1 cellular context compared by ENCODE assay signal in the genomic region with DNA sequence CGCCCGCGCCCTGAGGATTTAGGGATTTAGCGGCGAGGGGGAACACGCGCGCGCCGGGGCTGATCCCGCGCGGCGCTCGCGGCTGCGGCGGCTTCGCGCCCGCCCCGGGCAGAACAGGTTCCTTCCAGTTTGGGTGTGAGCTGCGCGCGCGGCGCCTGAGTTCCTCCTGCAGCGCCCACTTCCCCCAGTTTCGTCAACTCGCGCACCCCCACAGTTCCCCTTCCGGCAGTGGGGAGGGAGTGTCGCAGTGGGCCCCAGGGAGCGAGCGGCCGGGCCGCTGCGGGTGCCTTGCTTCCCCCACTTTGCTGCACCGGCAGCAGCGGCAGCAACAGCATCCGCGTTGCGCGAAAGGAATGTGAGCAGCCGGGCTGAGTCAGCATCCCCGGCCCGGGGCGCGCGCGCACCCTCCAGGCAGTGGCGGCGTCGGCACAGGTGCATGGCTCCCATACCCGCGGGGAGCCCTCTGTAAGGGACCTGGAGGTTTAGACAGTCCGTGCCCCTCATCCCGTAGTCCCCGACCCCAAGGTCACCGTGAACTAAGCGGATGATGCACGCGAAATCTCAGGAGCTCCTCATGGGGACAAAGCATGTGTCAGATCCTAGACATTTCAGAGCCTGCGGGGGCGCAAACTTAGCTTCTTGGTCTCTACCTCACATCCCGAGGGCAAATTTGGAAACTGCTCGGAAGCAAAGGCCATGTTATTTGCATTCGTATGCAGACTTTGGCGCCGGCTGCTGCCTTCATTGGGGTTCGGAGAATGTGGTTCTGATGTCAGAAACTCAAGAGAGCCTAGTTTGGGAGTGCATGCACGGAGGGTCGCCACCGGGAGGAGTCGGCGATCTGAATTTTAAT.
TF ChIP-seq lines count a peak whose summit lies in the region.

No MANE protein-coding gene starts in this region.

TF ChIP-seq in GM12878, 131 proteins besides CTCF, POLR2A, EP300 and RAD21 (continued from another document):
- TF ChIP-seq, protein P1, sequence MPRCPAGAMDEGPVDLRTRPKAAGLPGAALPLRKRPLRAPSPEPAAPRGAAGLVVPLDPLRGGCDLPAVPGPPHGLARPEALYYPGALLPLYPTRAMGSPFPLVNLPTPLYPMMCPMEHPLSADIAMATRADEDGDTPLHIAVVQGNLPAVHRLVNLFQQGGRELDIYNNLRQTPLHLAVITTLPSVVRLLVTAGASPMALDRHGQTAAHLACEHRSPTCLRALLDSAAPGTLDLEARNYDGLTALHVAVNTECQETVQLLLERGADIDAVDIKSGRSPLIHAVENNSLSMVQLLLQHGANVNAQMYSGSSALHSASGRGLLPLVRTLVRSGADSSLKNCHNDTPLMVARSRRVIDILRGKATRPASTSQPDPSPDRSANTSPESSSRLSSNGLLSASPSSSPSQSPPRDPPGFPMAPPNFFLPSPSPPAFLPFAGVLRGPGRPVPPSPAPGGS (IDR thresholded peaks at IDR 0.05; ENCODE audit: borderline replicate concordance, insufficient read depth, low read depth, low read length, poor library complexity, severe bottlenecking), result no peak
- TF ChIP-seq NFYA (IDR thresholded peaks at IDR 0.05; ENCODE audit: borderline replicate concordance, low read depth, low read length) (no peak), NKRF (conservative IDR thresholded peaks at IDR 0.05) (no peak), IKZF1 (conservative IDR thresholded peaks at IDR 0.05) (peak; percentile 88), IRF3 (IDR thresholded peaks at IDR 0.05) (no peak), POLR2AphosphoS2 (IDR thresholded peaks at IDR 0.05; ENCODE audit: low read depth, low read length) (no peak), STAT1 (conservative IDR thresholded peaks at IDR 0.05) (no peak), ZNF217 (IDR thresholded peaks at IDR 0.05) (no peak), SMC3 (IDR thresholded peaks at IDR 0.05; ENCODE audit: borderline replicate concordance, low read length) (peak; percentile 23; the same call in 1 of the 2 replicates), PKNOX1 (IDR thresholded peaks at IDR 0.05) (no peak), ZNF274 (IDR thresholded peaks at IDR 0.05; ENCODE audit: insufficient read depth, insufficient read length) (no peak), RFX5 (IDR thresholded peaks at IDR 0.05; ENCODE audit: low read depth, low read length) (no peak), POU2F2 (IDR thresholded peaks at IDR 0.05; ENCODE audit: borderline replicate concordance, low read depth, low read length) (peak; percentile 51), ZBED1 (IDR thresholded peaks at IDR 0.05; ENCODE audit: borderline replicate concordance) (no peak), RELB (IDR thresholded peaks at IDR 0.05; ENCODE audit: low read depth) (no peak), NR2C1 (IDR thresholded peaks at IDR 0.05) (no peak), SPI1 (IDR thresholded peaks at IDR 0.05; ENCODE audit: borderline replicate concordance, insufficient read depth, low read depth, low read length) (peak; percentile 79)
- TF ChIP-seq, protein P2, sequence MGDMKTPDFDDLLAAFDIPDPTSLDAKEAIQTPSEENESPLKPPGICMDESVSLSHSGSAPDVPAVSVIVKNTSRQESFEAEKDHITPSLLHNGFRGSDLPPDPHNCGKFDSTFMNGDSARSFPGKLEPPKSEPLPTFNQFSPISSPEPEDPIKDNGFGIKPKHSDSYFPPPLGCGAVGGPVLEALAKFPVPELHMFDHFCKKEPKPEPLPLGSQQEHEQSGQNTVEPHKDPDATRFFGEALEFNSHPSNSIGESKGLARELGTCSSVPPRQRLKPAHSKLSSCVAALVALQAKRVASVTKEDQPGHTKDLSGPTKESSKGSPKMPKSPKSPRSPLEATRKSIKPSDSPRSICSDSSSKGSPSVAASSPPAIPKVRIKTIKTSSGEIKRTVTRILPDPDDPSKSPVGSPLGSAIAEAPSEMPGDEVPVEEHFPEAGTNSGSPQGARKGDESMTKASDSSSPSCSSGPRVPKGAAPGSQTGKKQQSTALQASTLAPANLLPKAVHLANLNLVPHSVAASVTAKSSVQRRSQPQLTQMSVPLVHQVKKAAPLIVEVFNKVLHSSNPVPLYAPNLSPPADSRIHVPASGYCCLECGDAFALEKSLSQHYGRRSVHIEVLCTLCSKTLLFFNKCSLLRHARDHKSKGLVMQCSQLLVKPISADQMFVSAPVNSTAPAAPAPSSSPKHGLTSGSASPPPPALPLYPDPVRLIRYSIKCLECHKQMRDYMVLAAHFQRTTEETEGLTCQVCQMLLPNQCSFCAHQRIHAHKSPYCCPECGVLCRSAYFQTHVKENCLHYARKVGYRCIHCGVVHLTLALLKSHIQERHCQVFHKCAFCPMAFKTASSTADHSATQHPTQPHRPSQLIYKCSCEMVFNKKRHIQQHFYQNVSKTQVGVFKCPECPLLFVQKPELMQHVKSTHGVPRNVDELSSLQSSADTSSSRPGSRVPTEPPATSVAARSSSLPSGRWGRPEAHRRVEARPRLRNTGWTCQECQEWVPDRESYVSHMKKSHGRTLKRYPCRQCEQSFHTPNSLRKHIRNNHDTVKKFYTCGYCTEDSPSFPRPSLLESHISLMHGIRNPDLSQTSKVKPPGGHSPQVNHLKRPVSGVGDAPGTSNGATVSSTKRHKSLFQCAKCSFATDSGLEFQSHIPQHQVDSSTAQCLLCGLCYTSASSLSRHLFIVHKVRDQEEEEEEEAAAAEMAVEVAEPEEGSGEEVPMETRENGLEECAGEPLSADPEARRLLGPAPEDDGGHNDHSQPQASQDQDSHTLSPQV (IDR thresholded peaks at IDR 0.05), result no peak
